18 cellular contexts compared by ENCODE assay signal in genomic region chr20:4788314-4788713, GRCh38. TPM values are rescaled to one million over a fixed set of nuclear protein-coding genes. Genes with fewer than 3 reads are reported as not detected.
DNase-seq lines count a peak whose midpoint lies in the region; ATAC-seq lines count a peak whose summit lies in the region.
"Had no signal": no experiment of that assay in that cellular context is flagged by ENCODE, and none has a peak within 500 bp of the region (broad histone marks: within the 10 kb centered on the region; RNA-seq: fewer than 3 reads in every experiment).

No MANE protein-coding gene starts in this region.

- H3K4me1 Mint-ChIP-seq in activated naive CD8-positive, alpha-beta T cell treated with anti-CD3 and anti-CD28 coated beads, Interleukin-2, amount 50 U/mL, for 24 hours: peaks cover 3% of the 10 kb centered on the region
- H3K4me1 Mint-ChIP-seq in activated naive CD8-positive, alpha-beta T cell treated with anti-CD3 and anti-CD28 coated beads for 36 hours: peaks cover 2% of the 10 kb centered on the region
- H3K4me1 Mint-ChIP-seq in activated T-helper 1 cell treated with anti-CD3 and anti-CD28 coated beads, Interleukin-12 subunit alpha, Interleukin-12 subunit beta, Interleukin-2, Interleukin-4 antibody, amounts not matched to agents 30 ng/mL and 10 ng/mL and 1 ng/mL, durations not matched to agents 14 hours and 24 hours and 36 hours (ENCODE audit: low read depth): peaks cover 38% of the 10 kb centered on the region
- peaks cover 4% of the 10 kb centered on the region for H3K4me1 Mint-ChIP-seq in stimulated activated naive CD8-positive, alpha-beta T cell treated with anti-CD3 and anti-CD28 coated beads, Interleukin-15, amount 100 ng/mL, for 72 hours

- H3K27ac Mint-ChIP-seq in activated naive CD8-positive, alpha-beta T cell treated with anti-CD3 and anti-CD28 coated beads, Interleukin-2, amount 50 U/mL, for 24 hours: no peak overlapping the region
- H3K27ac Mint-ChIP-seq in activated naive CD8-positive, alpha-beta T cell treated with anti-CD3 and anti-CD28 coated beads for 36 hours: no peak overlapping the region
- peak overlapping the region; percentile 45 for H3K27ac Mint-ChIP-seq in activated T-helper 1 cell treated with anti-CD3 and anti-CD28 coated beads, Interleukin-12 subunit alpha, Interleukin-12 subunit beta, Interleukin-2, Interleukin-4 antibody, amounts not matched to agents 30 ng/mL and 10 ng/mL and 1 ng/mL, durations not matched to agents 14 hours and 24 hours and 36 hours
- peak overlapping the region in 1 of 2 donors; percentile 81 for H3K27ac Mint-ChIP-seq in stimulated activated naive CD8-positive, alpha-beta T cell treated with anti-CD3 and anti-CD28 coated beads, Interleukin-15, amount 100 ng/mL, for 72 hours

- peak; percentile 65 for ATAC-seq in activated naive CD8-positive, alpha-beta T cell treated with anti-CD3 and anti-CD28 coated beads, Interleukin-2, amount 50 U/mL, for 24 hours
- peak; percentile 83 for ATAC-seq in stimulated activated naive CD8-positive, alpha-beta T cell treated with anti-CD3 and anti-CD28 coated beads, Interleukin-15, amount 100 ng/mL, for 72 hours
- ATAC-seq in HG03108 (IDR thresholded peaks at IDR 0.05; ENCODE audit: unreplicated experiment): no peak
- ATAC-seq: upper lobe of right lung had no signal

- no peaks in the 10 kb centered on the region for H3K27me3 Mint-ChIP-seq in activated naive CD8-positive, alpha-beta T cell treated with anti-CD3 and anti-CD28 coated beads, Interleukin-2, amount 50 U/mL, for 24 hours
- no peaks in the 10 kb centered on the region for H3K27me3 Mint-ChIP-seq in activated naive CD8-positive, alpha-beta T cell treated with anti-CD3 and anti-CD28 coated beads for 36 hours
- no peaks in the 10 kb centered on the region for H3K27me3 Mint-ChIP-seq in activated T-helper 1 cell treated with anti-CD3 and anti-CD28 coated beads, Interleukin-12 subunit alpha, Interleukin-12 subunit beta, Interleukin-2, Interleukin-4 antibody, amounts not matched to agents 30 ng/mL and 10 ng/mL and 1 ng/mL, durations not matched to agents 14 hours and 24 hours and 36 hours (ENCODE audit: insufficient read depth)
- no peaks in the 10 kb centered on the region for H3K27me3 Mint-ChIP-seq in stimulated activated naive CD8-positive, alpha-beta T cell treated with anti-CD3 and anti-CD28 coated beads, Interleukin-15, amount 100 ng/mL, for 72 hours

- no peak overlapping the region for H3K4me3 Mint-ChIP-seq in activated naive CD8-positive, alpha-beta T cell treated with anti-CD3 and anti-CD28 coated beads, Interleukin-2, amount 50 U/mL, for 24 hours
- no peak overlapping the region for H3K4me3 Mint-ChIP-seq in activated naive CD8-positive, alpha-beta T cell treated with anti-CD3 and anti-CD28 coated beads for 36 hours
- H3K4me3 Mint-ChIP-seq in activated T-helper 1 cell treated with anti-CD3 and anti-CD28 coated beads, Interleukin-12 subunit alpha, Interleukin-12 subunit beta, Interleukin-2, Interleukin-4 antibody, amounts not matched to agents 30 ng/mL and 10 ng/mL and 1 ng/mL, durations not matched to agents 14 hours and 24 hours and 36 hours: no peak overlapping the region
- no peak overlapping the region for H3K4me3 Mint-ChIP-seq in stimulated activated naive CD8-positive, alpha-beta T cell treated with anti-CD3 and anti-CD28 coated beads, Interleukin-15, amount 100 ng/mL, for 72 hours

- intact Hi-C loops in activated T-helper 1 cell treated with anti-CD3 and anti-CD28 coated beads, Interleukin-12 subunit alpha, Interleukin-12 subunit beta, Interleukin-2, Interleukin-4 antibody, amounts not matched to agents 30 ng/mL and 10 ng/mL and 1 ng/mL, durations not matched to agents 14 hours and 24 hours and 36 hours (cut with micrococcal nuclease): loop anchor here (2.0 kb wide), 1 partner anchor 26 kb away; no protein-coding TSS in a partner anchor

- DNase-seq in activated naive CD8-positive, alpha-beta T cell treated with anti-CD3 and anti-CD28 coated beads, Interleukin-2, amount 50 U/mL, for 24 hours: no peak
- no peak for DNase-seq in activated naive CD8-positive, alpha-beta T cell treated with anti-CD3 and anti-CD28 coated beads for 36 hours
- DNase-seq in NCI-H510A treated with DMSO at 0.1 percent for 48 hours (lab: John Stamatoyannopoulos, UW): peak; percentile 59
- no peak for DNase-seq in activated T-helper 1 cell treated with anti-CD3 and anti-CD28 coated beads, Interleukin-12 subunit alpha, Interleukin-12 subunit beta, Interleukin-2, Interleukin-4 antibody, amounts not matched to agents 30 ng/mL and 10 ng/mL and 1 ng/mL, durations not matched to agents 14 hours and 24 hours and 36 hours (ENCODE audit: low spot score)
- DNase-seq in stimulated activated naive CD8-positive, alpha-beta T cell treated with anti-CD3 and anti-CD28 coated beads, Interleukin-15, amount 100 ng/mL, for 72 hours: no peak
- no peak for DNase-seq in NCI-H2081 (lab: John Stamatoyannopoulos, UW)
- DNase-seq in kidney glomerular epithelial cell (lab: John Stamatoyannopoulos, UW): no peak
- DNase-seq: activated naive CD4-positive, alpha-beta T cell treated with Interleukin-2 at 50 U/mL for 16 hours; aorta; caudate nucleus; DMS79; dorsolateral prefrontal cortex; NCI-H526 treated with DMSO at 0.1 percent for 48 hours; Right ventricle myocardium superior; stimulated activated CD4-positive, alpha-beta T cell treated with anti-CD3 and anti-CD28 coated beads, Interleukin-2, amount 100 ng/mL, for 48 hours; upper lobe of right lung; WERI-Rb-1 had no signal

- peaks cover 50% of the 10 kb centered on the region for H3K36me3 Mint-ChIP-seq in activated naive CD8-positive, alpha-beta T cell treated with anti-CD3 and anti-CD28 coated beads, Interleukin-2, amount 50 U/mL, for 24 hours (ENCODE audit: low read depth)
- H3K36me3 Mint-ChIP-seq in activated naive CD8-positive, alpha-beta T cell treated with anti-CD3 and anti-CD28 coated beads for 36 hours: peaks cover 11% of the 10 kb centered on the region
- peaks cover 55% of the 10 kb centered on the region for H3K36me3 Mint-ChIP-seq in activated T-helper 1 cell treated with anti-CD3 and anti-CD28 coated beads, Interleukin-12 subunit alpha, Interleukin-12 subunit beta, Interleukin-2, Interleukin-4 antibody, amounts not matched to agents 30 ng/mL and 10 ng/mL and 1 ng/mL, durations not matched to agents 14 hours and 24 hours and 36 hours (ENCODE audit: low read depth)

- no peaks in the 10 kb centered on the region for H3K9me3 Mint-ChIP-seq in activated naive CD8-positive, alpha-beta T cell treated with anti-CD3 and anti-CD28 coated beads, Interleukin-2, amount 50 U/mL, for 24 hours
- H3K9me3 Mint-ChIP-seq in activated naive CD8-positive, alpha-beta T cell treated with anti-CD3 and anti-CD28 coated beads for 36 hours: no peaks in the 10 kb centered on the region
- no peaks in the 10 kb centered on the region for H3K9me3 Mint-ChIP-seq in activated T-helper 1 cell treated with anti-CD3 and anti-CD28 coated beads, Interleukin-12 subunit alpha, Interleukin-12 subunit beta, Interleukin-2, Interleukin-4 antibody, amounts not matched to agents 30 ng/mL and 10 ng/mL and 1 ng/mL, durations not matched to agents 14 hours and 24 hours and 36 hours
- no peaks in the 10 kb centered on the region for H3K9me3 Mint-ChIP-seq in stimulated activated naive CD8-positive, alpha-beta T cell treated with anti-CD3 and anti-CD28 coated beads, Interleukin-15, amount 100 ng/mL, for 72 hours

RNA-seq across cellular contexts. Expression of gene RASSF2, which starts 35.1 kb away (rescaled TPM):
- total RNA-seq in activated naive CD8-positive, alpha-beta T cell treated with anti-CD3 and anti-CD28 coated beads for 36 hours: 10 to 100 TPM; 47.3 to 48.2 TPM
- total RNA-seq in activated T-helper 1 cell treated with anti-CD3 and anti-CD28 coated beads, Interleukin-12 subunit alpha, Interleukin-12 subunit beta, Interleukin-2, Interleukin-4 antibody, amounts not matched to agents 30 ng/mL and 10 ng/mL and 1 ng/mL, durations not matched to agents 14 hours and 24 hours and 36 hours: 43.7 and 44.7 TPM in 2 replicates
